Comparison of ENCODE assay signal across 36 cellular contexts in genomic region chr10:133448120-133448519, GRCh38. TPM values are rescaled to one million over a fixed set of nuclear protein-coding genes. Genes with fewer than 3 reads are reported as not detected.
"Had no signal": no experiment of that assay in that cellular context is flagged by ENCODE, and none has a peak within 500 bp of the region (broad histone marks: within the 10 kb centered on the region; RNA-seq: fewer than 3 reads in every experiment).

No MANE protein-coding gene starts in this region.

- H3K4me3 ChIP-seq: PC-9, SJCRH30, SK-N-MC had no signal

- H2AFZ ChIP-seq: PC-9 had no signal

- H3K36me3 ChIP-seq: SJCRH30 had no signal

- H3K9me3 ChIP-seq: SJCRH30 had no signal

- H3K4me1 ChIP-seq: SJCRH30 had no signal

- DNase-seq: Karpas-422, MM.1S, MV-4-11, NCI-H1092, NCI-H1105, NCI-H1417 treated with DMSO at 0.1 percent for 48 hours, NCI-H1436 treated with DMSO at 0.1 percent for 48 hours, NCI-H1694 treated with DMSO at 0.1 percent for 48 hours, NCI-H187 treated with DMSO at 0.1 percent for 48 hours, NCI-H2029, NCI-H2081, NCI-H2107, NCI-H2171, NCI-H226, NCI-H446 treated with DMSO at 0.1 percent for 48 hours, NCI-H510A, NCI-H524, NCI-H526, NCI-H69, NCI-H748 treated with DMSO at 0.1 percent for 48 hours, NCI-H82, PC-9, SHP77, SIG-M5, SJCRH30, T-cell had no signal

- H3K27ac ChIP-seq: PC-9, RWPE1, SJCRH30, SK-N-MC had no signal

- H3K27me3 ChIP-seq: SJCRH30 had no signal

- ATAC-seq: Panc1, Right ventricle myocardium inferior, T-cell had no signal

- FAIRE-seq: RCC 7860 had no signal

- H3K4me2 ChIP-seq: PC-9 had no signal

RNA-seq across cellular contexts. Expression of gene SPRN, which starts 23.7 kb away (rescaled TPM):
- total RNA-seq: MCF 10A; OCI-LY7; PC-9; Right ventricle myocardium inferior; RPMI7951; SJCRH30; SK-MEL-5; T-helper 1 cell treated with Interleukin-12 subunit alpha and Interleukin-12 subunit beta and Interleukin-4 antibody, amounts not matched to agents 30 ng/mL and 1 ng/mL, for 36 hours had no signal
